8 cellular contexts compared by ENCODE assay signal in genomic region chr2:69830045-69830905, GRCh38. TPM values are rescaled to one million over a fixed set of nuclear protein-coding genes. Genes with fewer than 3 reads are reported as not detected.
A peak's percentile ranks its signal among the peaks of the same experiment; 100 is the strongest.
DNase-seq lines count a peak whose midpoint lies in the region; ATAC-seq and TF ChIP-seq lines count a peak whose summit lies in the region.

No MANE protein-coding gene starts in this region.

- DNase-seq in NCI-H2107 treated with DMSO at 0.1 percent for 48 hours (lab: John Stamatoyannopoulos, UW; ENCODE audit: unreplicated experiment) (peak; percentile 13), NCI-H2107 (lab: John Stamatoyannopoulos, UW) (no peak), NCI-H748 (lab: John Stamatoyannopoulos, UW; ENCODE audit: unreplicated experiment) (peak; percentile 49), fibroblast of gingiva (ENCODE audit: low read depth) (peak; percentile 9)
- DNase-seq in activated T-cell treated with anti-CD3 and anti-CD28 coated beads, Interleukin-2, amount 50 U/mL, for 1 hour: peak; percentile 56

- H3K4me1 Mint-ChIP-seq in nephron: peaks cover 27% of the 10 kb centered on the region

- peak overlapping the region; percentile 92 to 98 (median 97) for H3K4me3 Mint-ChIP-seq in nephron

- no peaks in the 10 kb centered on the region for H3K27me3 Mint-ChIP-seq in nephron (ENCODE audit: low read depth)

- H3K27ac ChIP-seq in temporal lobe (ENCODE audit: low read depth, low read length): peak overlapping the region; percentile 5

- H3K9me3 Mint-ChIP-seq in nephron: no peaks in the 10 kb centered on the region

- peak; percentile 17 for ATAC-seq in HG02943 (IDR thresholded peaks at IDR 0.05; ENCODE audit: low read depth, unreplicated experiment)

- H3K27ac Mint-ChIP-seq in nephron: peak overlapping the region; percentile 42 to 82 (median 78)

- no peak for TF ChIP-seq CTCF in nephron (IDR thresholded peaks at IDR 0.05; ENCODE audit: unreplicated experiment in 3 of 3)

- peaks cover 19% of the 10 kb centered on the region for H3K36me3 Mint-ChIP-seq in nephron (ENCODE audit: low read depth)

RNA-seq across cellular contexts. Expression of gene GMCL1, which starts 0.8 kb away (rescaled TPM):
- total RNA-seq in temporal lobe: 15.0 TPM
